ENCODE assay signal across 8 cellular contexts in genomic region chr22:20701680-20702136, GRCh38.
DNase-seq lines count a peak whose midpoint lies in the region; ATAC-seq and TF ChIP-seq lines count a peak whose summit lies in the region.
"Not testable (repeated sequence)": the region's sequence is repeated elsewhere in the genome, so short reads cannot be mapped to it uniquely, and the experiment has no call there.

No MANE protein-coding gene starts in this region.

- H3K9me2 ChIP-seq in GM23338 (ENCODE audit: insufficient read depth) = not testable (repeated sequence)

- peak overlapping the region; percentile 72; the same call in 1 of the 2 replicates for H3K27ac Mint-ChIP-seq in GM23338
- peak overlapping the region; percentile 56 for H3K27ac Mint-ChIP-seq in activated naive CD8-positive, alpha-beta T cell treated with anti-CD3 and anti-CD28 coated beads for 36 hours
- not testable (repeated sequence) for H3K27ac Mint-ChIP-seq in nephron

- peak overlapping the region; percentile 81 for H3K4me2 ChIP-seq in GM23338

- not testable (repeated sequence) for H3K9me3 Mint-ChIP-seq in GM23338; activated naive CD8-positive, alpha-beta T cell treated with anti-CD3 and anti-CD28 coated beads for 36 hours; nephron

- not testable (repeated sequence) for H3K79me2 ChIP-seq in GM23338 (replicated peaks; ENCODE audit: insufficient read depth)

- not testable (repeated sequence) for H3F3A ChIP-seq in GM23338 (replicated peaks; ENCODE audit: low read depth)

- not testable (repeated sequence) for H3K9me3 ChIP-seq in SK-N-MC (ENCODE audit: low read depth, low read length); thoracic aorta

- not testable (repeated sequence) for H3K36me3 ChIP-seq in GM23338 (ENCODE audit: insufficient read depth); SK-N-MC (ENCODE audit: insufficient read depth, low read length); thoracic aorta

- H3K4me3 Mint-ChIP-seq in GM23338 (peak overlapping the region; percentile 90), nephron (peak overlapping the region; percentile 75 to 94 (median 85))
- H3K4me3 Mint-ChIP-seq in activated naive CD8-positive, alpha-beta T cell treated with anti-CD3 and anti-CD28 coated beads for 36 hours = peak overlapping the region; percentile 78

- H3K4me1 Mint-ChIP-seq in GM23338 = peaks cover 11% of the 10 kb centered on the region
- not testable (repeated sequence) for H3K4me1 Mint-ChIP-seq in activated naive CD8-positive, alpha-beta T cell treated with anti-CD3 and anti-CD28 coated beads for 36 hours; nephron

- not testable (repeated sequence) for H3K36me3 Mint-ChIP-seq in GM23338 (ENCODE audit: low read depth); activated naive CD8-positive, alpha-beta T cell treated with anti-CD3 and anti-CD28 coated beads for 36 hours; nephron (ENCODE audit: low read depth)

- DNase-seq in GM23338 (ENCODE audit: low spot score); SK-N-MC (ENCODE audit: low read depth, low spot score); activated naive CD8-positive, alpha-beta T cell treated with anti-CD3 and anti-CD28 coated beads for 36 hours; Right ventricle myocardium inferior (ENCODE audit: missing footprints); thoracic aorta (ENCODE audit: low spot score): not testable (repeated sequence)

- not testable (repeated sequence) for H3K4me1 ChIP-seq in GM23338 (ENCODE audit: insufficient read depth); thoracic aorta (ENCODE audit: control insufficient read depth in 1 of 2, low read depth in 2 of 2)

- not testable (repeated sequence) for H4K20me1 ChIP-seq in GM23338 (replicated peaks; ENCODE audit: insufficient read depth)

- H3K9ac ChIP-seq in SK-N-MC (ENCODE audit: insufficient read length) = not testable (repeated sequence)

- H3K27me3 Mint-ChIP-seq in GM23338 (ENCODE audit: insufficient read depth, low read depth, poor library complexity) = peaks cover 24% of the 10 kb centered on the region
- not testable (repeated sequence) for H3K27me3 Mint-ChIP-seq in activated naive CD8-positive, alpha-beta T cell treated with anti-CD3 and anti-CD28 coated beads for 36 hours
- H3K27me3 Mint-ChIP-seq in nephron (ENCODE audit: low read depth) = peaks cover 48% of the 10 kb centered on the region

- not testable (repeated sequence) for H3K27ac ChIP-seq in GM23338 (ENCODE audit: low read depth); SK-N-MC; thoracic aorta

- peak overlapping the region; percentile 52; the same call in 1 of the 2 replicates for H3K4me3 ChIP-seq in GM08714 (ENCODE audit: low read length)
- H3K4me3 ChIP-seq in GM23338 = peak overlapping the region; percentile 68
- peak overlapping the region; percentile 75 for H3K4me3 ChIP-seq in SK-N-MC
- peak overlapping the region; percentile 79 for H3K4me3 ChIP-seq in thoracic aorta

- peak; percentile 7 for ATAC-seq in GM23338
- peak; percentile 3 for ATAC-seq in HG03521 (IDR thresholded peaks at IDR 0.05; ENCODE audit: unreplicated experiment)
- peak; percentile 4 for ATAC-seq in Right ventricle myocardium inferior
- not testable (repeated sequence) for ATAC-seq in thoracic aorta (ENCODE audit: insufficient number of reproducible peaks, low FRiP score, low read depth)

- TF ChIP-seq CTCF in GM23338 (conservative IDR thresholded peaks at IDR 0.05; ENCODE audit: low read depth in 2 of 2); nephron (IDR thresholded peaks at IDR 0.05; ENCODE audit: unreplicated experiment in 3 of 3); thoracic aorta (IDR thresholded peaks at IDR 0.05): not testable (repeated sequence)

- intact Hi-C loops in Right ventricle myocardium inferior (cut with DNase I) = not testable (repeated sequence)

- H2AFZ ChIP-seq in GM23338 = not testable (repeated sequence)

- H3K27me3 ChIP-seq in GM23338 (ENCODE audit: insufficient read depth); thoracic aorta (replicated peaks; ENCODE audit: insufficient read depth): not testable (repeated sequence)
